8 cellular contexts compared by ENCODE assay signal in genomic region chr12:121209629-121210572, GRCh38. TPM values are rescaled to one million over a fixed set of nuclear protein-coding genes. Genes with fewer than 3 reads are reported as not detected.
DNase-seq lines count a peak whose midpoint lies in the region; ATAC-seq and TF ChIP-seq lines count a peak whose summit lies in the region.

A gene with protein sequence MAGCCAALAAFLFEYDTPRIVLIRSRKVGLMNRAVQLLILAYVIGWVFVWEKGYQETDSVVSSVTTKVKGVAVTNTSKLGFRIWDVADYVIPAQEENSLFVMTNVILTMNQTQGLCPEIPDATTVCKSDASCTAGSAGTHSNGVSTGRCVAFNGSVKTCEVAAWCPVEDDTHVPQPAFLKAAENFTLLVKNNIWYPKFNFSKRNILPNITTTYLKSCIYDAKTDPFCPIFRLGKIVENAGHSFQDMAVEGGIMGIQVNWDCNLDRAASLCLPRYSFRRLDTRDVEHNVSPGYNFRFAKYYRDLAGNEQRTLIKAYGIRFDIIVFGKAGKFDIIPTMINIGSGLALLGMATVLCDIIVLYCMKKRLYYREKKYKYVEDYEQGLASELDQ (plus strand): TSS chr12:121210129. CDS start chr12:121210165, 36 bp downstream.

- TF ChIP-seq CTCF in DOHH2 (IDR thresholded peaks at IDR 0.05; ENCODE audit: low read depth, low read length, poor library complexity, severe bottlenecking) (peak; percentile 65), fibroblast of pulmonary artery (IDR thresholded peaks at IDR 0.05; ENCODE audit: low read length, missing control alignments) (no peak), nephron progenitor cell (IDR thresholded peaks at IDR 0.05) (no peak), stomach (IDR thresholded peaks at IDR 0.05) (peak in 1 of 7 experiments; percentile 26)

- H3K4me3 ChIP-seq in DOHH2 (ENCODE audit: low read length) (peak within 1 kb of the TSS; percentile 88), fibroblast of pulmonary artery (replicated peaks; ENCODE audit: low read depth, low read length) (peak within 1 kb of the TSS; percentile 60), stomach (peak within 1 kb of the TSS; percentile 54 to 81 (median 70))

- DNase-seq in KG1 (lab: John Stamatoyannopoulos, UW): peak; percentile 37
- peak; percentile 64 for DNase-seq in RPMI7951 (ENCODE audit: low read depth)
- DNase-seq in fibroblast of pulmonary artery (ENCODE audit: low read depth): peak; percentile 70
- DNase-seq in nephron progenitor cell: peak; percentile 88
- DNase-seq in stomach: peak; percentile 88

- H4K20me1 ChIP-seq in DOHH2 (ENCODE audit: control insufficient read depth, insufficient read depth, low read depth, low read length): no peaks in the 10 kb centered on the region

- TF ChIP-seq EP300 in stomach (IDR thresholded peaks at IDR 0.05): no peak

- H3K36me3 ChIP-seq in DOHH2 (ENCODE audit: control insufficient read depth, low read length) (no peaks in the 10 kb centered on the region), stomach (no peaks in the 10 kb centered on the region)

- peak in 1 of 4 donors; percentile 73 for TF ChIP-seq POLR2A in stomach (IDR thresholded peaks at IDR 0.05)

- ATAC-seq in GM21717 (IDR thresholded peaks at IDR 0.05; ENCODE audit: unreplicated experiment): peak; percentile 75
- ATAC-seq in activated T-helper 17 cell treated with anti-CD3 and anti-CD28 coated beads, Interleukin-2, amount 50 U/mL, for 72 hours (replicated peaks): peak; percentile 75

- WGBS in stomach, 5 donors: 6 to 50% (median 8%) methylated on average over 11 to 96 of the region's 96 CpGs

- peak within 1 kb of the TSS; percentile 25; the same call in 1 of the 2 replicates for H3K27ac ChIP-seq in DOHH2 (ENCODE audit: low read depth, low read length)
- H3K27ac ChIP-seq in stomach: peak within 1 kb of the TSS; percentile 86 to 97 (median 90)

- peaks cover 21% of the 10 kb centered on the region for H3K4me1 ChIP-seq in DOHH2 (ENCODE audit: control insufficient read depth, low read length)
- H3K4me1 ChIP-seq in stomach: peaks cover 22 to 45% (median 39%) of the 10 kb centered on the region in 4 donors

- H3K4me2 ChIP-seq in DOHH2 (ENCODE audit: low read length): peak within 1 kb of the TSS; percentile 76

- H3K79me2 ChIP-seq in DOHH2 (ENCODE audit: control insufficient read depth, low read length): peaks cover 7% of the 10 kb centered on the region

- H3K27me3 ChIP-seq in DOHH2 (ENCODE audit: control insufficient read depth, low read length) (0 out of 2 replicates have a peak, but pooled peaks cover 3% of the 10 kb centered on the region), stomach (no peaks in the 10 kb centered on the region)

- H3K9me3 ChIP-seq in DOHH2 (ENCODE audit: control insufficient read depth, insufficient read depth, low read length) (no peaks in the 10 kb centered on the region), stomach (no peaks in the 10 kb centered on the region)

- intact Hi-C loops in stomach (cut with DNase I; ENCODE audit: low total_unique reads): no loop called here

- H3K9me3 Mint-ChIP-seq in activated T-helper 17 cell treated with anti-CD3 and anti-CD28 coated beads, Interleukin-2, amount 50 U/mL, for 72 hours: no peaks in the 10 kb centered on the region
- H3K9me3 Mint-ChIP-seq in nephron progenitor cell: no peaks in the 10 kb centered on the region

- H3K36me3 Mint-ChIP-seq in activated T-helper 17 cell treated with anti-CD3 and anti-CD28 coated beads, Interleukin-2, amount 50 U/mL, for 72 hours (ENCODE audit: low read depth): peaks cover 41% of the 10 kb centered on the region
- H3K36me3 Mint-ChIP-seq in nephron progenitor cell (ENCODE audit: low read depth): peaks cover 5% of the 10 kb centered on the region

- H3K9me2 ChIP-seq in DOHH2 (replicated peaks; ENCODE audit: control insufficient read depth, low read length): no peaks in the 10 kb centered on the region

- H3K4me3 Mint-ChIP-seq in activated T-helper 17 cell treated with anti-CD3 and anti-CD28 coated beads, Interleukin-2, amount 50 U/mL, for 72 hours: peak within 1 kb of the TSS; percentile 90
- H3K4me3 Mint-ChIP-seq in nephron progenitor cell: peak within 1 kb of the TSS; percentile 87

- H3F3A ChIP-seq in DOHH2 (ENCODE audit: control insufficient read depth, insufficient read depth): no peaks in the 10 kb centered on the region

- no peaks in the 10 kb centered on the region for H3K27me3 Mint-ChIP-seq in activated T-helper 17 cell treated with anti-CD3 and anti-CD28 coated beads, Interleukin-2, amount 50 U/mL, for 72 hours
- H3K27me3 Mint-ChIP-seq in nephron progenitor cell (ENCODE audit: low read depth, poor library complexity): peaks cover 13% of the 10 kb centered on the region

- H3K4me1 Mint-ChIP-seq in activated T-helper 17 cell treated with anti-CD3 and anti-CD28 coated beads, Interleukin-2, amount 50 U/mL, for 72 hours: peaks cover 7% of the 10 kb centered on the region
- peaks cover 8% of the 10 kb centered on the region for H3K4me1 Mint-ChIP-seq in nephron progenitor cell

- peak within 1 kb of the TSS; percentile 95 for H3K27ac Mint-ChIP-seq in activated T-helper 17 cell treated with anti-CD3 and anti-CD28 coated beads, Interleukin-2, amount 50 U/mL, for 72 hours
- H3K27ac Mint-ChIP-seq in nephron progenitor cell: peak within 1 kb of the TSS; percentile 90

RNA-seq across cellular contexts. Expression of the gene that starts here (rescaled TPM):
- 8.9 and 10.1 TPM in 2 replicates for total RNA-seq in RPMI7951 (2014; rRNA removed; shearing (Covaris generic))
- total RNA-seq in activated T-helper 17 cell treated with anti-CD3 and anti-CD28 coated beads, Interleukin-2, amount 50 U/mL, for 72 hours: 10 to 100 TPM; 31.6 to 45.3 TPM
- total RNA-seq in stomach: 10 to 100 TPM; 13.8 to 65.2 (median 28.8) TPM
- 10 to 100 TPM; 14.1 to 29.5 (median 24.0) TPM for polyA plus RNA-seq in stomach

Comparison
In these comparisons a context has a peak if more than half of its experiments do, and no peak if none do; other contexts are left out.
1. Peak in every context shown above with its lines: DNase-seq, ATAC-seq, H3K4me3 ChIP-seq and H3K27ac ChIP-seq.
2. DNase-seq: peak in every context shown above with its lines; median percentile 88 in nephron progenitor cell; 88 in stomach; 70 in fibroblast of pulmonary artery; 64 in RPMI7951; 37 in KG1.